Comparison of ENCODE assay signal across 10 cellular contexts in the genomic region with DNA sequence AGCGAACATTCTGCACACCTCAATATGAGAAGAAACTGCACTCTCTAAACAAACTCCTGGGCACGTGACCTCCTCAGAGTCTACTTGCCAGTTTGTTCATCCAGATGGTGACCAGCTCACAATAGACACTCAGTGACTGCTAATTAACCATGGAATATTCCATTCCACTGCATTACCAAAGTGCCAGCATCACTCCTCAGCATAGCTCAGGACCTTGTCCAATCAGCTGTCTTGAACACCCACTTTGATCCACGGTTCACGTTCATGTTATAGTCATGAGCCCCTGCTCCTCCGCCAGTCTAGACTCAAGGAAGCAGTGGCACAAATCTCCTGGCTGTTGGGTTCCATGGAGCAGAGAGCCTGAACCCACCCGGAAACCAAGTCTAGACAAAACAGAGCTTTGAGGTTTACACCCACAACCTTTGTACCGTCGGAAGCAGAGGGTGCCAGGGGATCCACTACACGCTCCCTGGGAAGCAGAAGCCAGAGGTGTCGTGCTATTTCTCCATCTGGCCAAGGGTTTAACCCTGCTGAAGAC.
A peak's percentile ranks its signal among the peaks of the same experiment; 100 is the strongest.
DNase-seq lines count a peak whose midpoint lies in the region.
"Had no signal": no experiment of that assay in that cellular context is flagged by ENCODE, and none has a peak within 500 bp of the region (broad histone marks: within the 10 kb centered on the region; RNA-seq: fewer than 3 reads in every experiment).

No MANE protein-coding gene starts in this region.

- H3K4me3 ChIP-seq in stomach smooth muscle (ENCODE audit: low read length in 2 of 2) = no peak overlapping the region
- H3K4me3 ChIP-seq: lung had no signal

- H3K9me3 Mint-ChIP-seq in activated CD4-positive, alpha-beta T cell treated with anti-CD3 and anti-CD28 coated beads, Interleukin-2, amount 10 ng/mL, durations not matched to agents 24 days and 14 days = no peaks in the 10 kb centered on the region
- no peaks in the 10 kb centered on the region for H3K9me3 Mint-ChIP-seq in immature natural killer cell

- no peaks in the 10 kb centered on the region for H3K36me3 ChIP-seq in stomach smooth muscle (ENCODE audit: control insufficient read depth in 2 of 2, insufficient read depth in 2 of 2, low read length in 2 of 2)

- peaks cover 25% of the 10 kb centered on the region for H3K4me1 Mint-ChIP-seq in activated CD4-positive, alpha-beta T cell treated with anti-CD3 and anti-CD28 coated beads, Interleukin-2, amount 10 ng/mL, durations not matched to agents 24 days and 14 days
- peaks cover 30% of the 10 kb centered on the region in 2 donors for H3K4me1 Mint-ChIP-seq in immature natural killer cell

- H3K9me3 ChIP-seq in stomach smooth muscle (ENCODE audit: control insufficient read depth in 2 of 2, low read length in 2 of 2) = no peaks in the 10 kb centered on the region

- H3K27ac Mint-ChIP-seq in activated CD4-positive, alpha-beta T cell treated with anti-CD3 and anti-CD28 coated beads, Interleukin-2, amount 10 ng/mL, durations not matched to agents 24 days and 14 days = peak overlapping the region; percentile 65
- peak overlapping the region; percentile 20 to 85 (median 48) for H3K27ac Mint-ChIP-seq in immature natural killer cell

- H3K9ac ChIP-seq in stomach smooth muscle (ENCODE audit: low read length in 2 of 2) = no peak overlapping the region

- DNase-seq in activated CD4-positive, alpha-beta T cell treated with anti-CD3 and anti-CD28 coated beads, Interleukin-2, amount 10 ng/mL, durations not matched to agents 24 days and 14 days = no peak
- no peak for DNase-seq in activated CD4-positive, alpha-beta T cell treated with anti-CD3 and anti-CD28 coated beads for 48 hours
- peak; percentile 36 to 43 for DNase-seq in activated CD4-positive, alpha-beta T cell treated with anti-CD3 and anti-CD28 coated beads, Interleukin-2, amount 50 U/mL, for 4 hours
- DNase-seq in immature natural killer cell = peak; percentile 29 to 43 (median 38)
- DNase-seq in NCI-H82 (lab: John Stamatoyannopoulos, UW) = no peak
- DNase-seq in NCI-H1105 (lab: John Stamatoyannopoulos, UW) = no peak
- DNase-seq in NCI-H526 (lab: John Stamatoyannopoulos, UW) = no peak
- DNase-seq: NCI-H1417 treated with DMSO at 0.1 percent for 48 hours had no signal

- peak overlapping the region; percentile 95 for H3K27ac ChIP-seq in stomach smooth muscle (ENCODE audit: low read length)

- no peaks in the 10 kb centered on the region for H3K36me3 Mint-ChIP-seq in activated CD4-positive, alpha-beta T cell treated with anti-CD3 and anti-CD28 coated beads, Interleukin-2, amount 10 ng/mL, durations not matched to agents 24 days and 14 days (ENCODE audit: low read depth)
- H3K36me3 Mint-ChIP-seq in immature natural killer cell = peaks cover 0 to 5% (median 0%) of the 10 kb centered on the region in 3 donors

- H3K4me1 ChIP-seq in stomach smooth muscle (ENCODE audit: control insufficient read depth, insufficient read depth, low read length) = peaks cover 82% of the 10 kb centered on the region

- H3K4me3 Mint-ChIP-seq in activated CD4-positive, alpha-beta T cell treated with anti-CD3 and anti-CD28 coated beads, Interleukin-2, amount 10 ng/mL, durations not matched to agents 24 days and 14 days = no peak overlapping the region
- H3K4me3 Mint-ChIP-seq in immature natural killer cell = peak overlapping the region; percentile 31 to 62 (median 57)

- intact Hi-C loops in activated CD4-positive, alpha-beta T cell treated with anti-CD3 and anti-CD28 coated beads, Interleukin-2, amount 10 ng/mL, durations not matched to agents 24 days and 14 days (cut with micrococcal nuclease) = no loop called here

- H3K27me3 Mint-ChIP-seq in activated CD4-positive, alpha-beta T cell treated with anti-CD3 and anti-CD28 coated beads, Interleukin-2, amount 10 ng/mL, durations not matched to agents 24 days and 14 days = no peaks in the 10 kb centered on the region
- H3K27me3 Mint-ChIP-seq in immature natural killer cell (ENCODE audit: low read depth in 3 of 3) = peaks cover 0 to 4% (median 2%) of the 10 kb centered on the region in 3 donors

- H3K27me3 ChIP-seq in stomach smooth muscle (ENCODE audit: control insufficient read depth in 1 of 2, insufficient read depth in 2 of 2, low read length in 2 of 2) = no peaks in the 10 kb centered on the region

Comparison
In these comparisons a context has a peak if more than half of its experiments do, and no peak if none do; other contexts are left out.
1. DNase-seq: peak in activated CD4-positive, alpha-beta T cell treated with anti-CD3 and anti-CD28 coated beads, Interleukin-2, amount 50 U/mL, for 4 hours (2 of 2) and immature natural killer cell (3 of 3); none in activated CD4-positive, alpha-beta T cell treated with anti-CD3 and anti-CD28 coated beads, Interleukin-2, amount 10 ng/mL, durations not matched to agents 24 days and 14 days (single experiment), activated CD4-positive, alpha-beta T cell treated with anti-CD3 and anti-CD28 coated beads for 48 hours (single experiment), NCI-H82 (single experiment), NCI-H1105 (single experiment) and NCI-H526 (0 of 2).